Comparison of ENCODE assay signal across 8 cellular contexts in the genomic region with DNA sequence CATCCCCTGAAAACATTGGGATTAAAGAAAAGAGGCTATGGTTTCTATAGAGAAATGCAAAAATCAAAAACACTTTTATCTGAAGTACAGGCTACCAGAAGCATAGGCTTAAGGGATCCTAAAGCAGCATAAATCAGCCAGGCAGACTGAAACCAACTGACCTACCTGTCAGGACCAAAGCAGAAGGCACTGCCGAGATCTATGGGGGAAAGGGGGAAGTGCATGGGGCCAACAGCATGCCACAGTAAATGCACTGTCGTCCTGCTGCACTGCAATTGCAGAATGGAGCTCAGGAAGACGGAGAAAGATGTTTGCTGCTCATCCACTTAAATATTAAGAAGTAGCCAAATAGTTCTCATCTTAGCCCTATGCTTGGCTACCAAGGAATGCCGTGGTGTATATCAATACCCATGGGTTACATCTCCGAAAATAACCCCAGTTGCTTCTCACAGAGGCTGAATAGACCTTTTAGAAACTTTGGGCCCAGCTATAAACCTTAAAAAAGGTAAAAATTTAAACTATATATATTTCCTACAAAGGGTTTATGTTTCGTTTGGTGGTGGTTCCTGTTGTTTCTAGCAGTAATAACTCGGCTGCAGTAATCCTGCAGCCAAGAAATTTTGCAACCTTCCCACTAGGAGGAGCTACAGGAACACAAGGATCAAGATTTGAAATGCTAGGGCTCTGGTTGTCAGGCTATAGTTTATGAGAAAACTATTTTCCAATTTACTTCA.
DNase-seq lines count a peak whose midpoint lies in the region; ATAC-seq and TF ChIP-seq lines count a peak whose summit lies in the region.

No MANE protein-coding gene starts in this region.

- H3K27me3 Mint-ChIP-seq in activated CD4-positive, alpha-beta T cell treated with anti-CD3 and anti-CD28 coated beads, Interleukin-2, amount 10 ng/mL, durations not matched to agents 7 days and 5 days: no peaks in the 10 kb centered on the region

- ATAC-seq in GM18498 (IDR thresholded peaks at IDR 0.05; ENCODE audit: unreplicated experiment) (peak; percentile 74), heart right ventricle (no peak)

- H3K36me3 ChIP-seq in SU-DHL-6 (ENCODE audit: low read length): no peaks in the 10 kb centered on the region
- no peaks in the 10 kb centered on the region for H3K36me3 ChIP-seq in heart right ventricle
- H3K36me3 ChIP-seq in smooth muscle cell (ENCODE audit: low read depth): no peaks in the 10 kb centered on the region

- CTCF ChIA-PET in activated CD4-positive, alpha-beta T cell treated with anti-CD3 and anti-CD28 coated beads, Interleukin-2, amount 10 ng/mL, durations not matched to agents 7 days and 5 days (lab: Charles Lee): no interaction called here

- no peak overlapping the region for H2AFZ ChIP-seq in SU-DHL-6 (ENCODE audit: low read depth, low read length, severe bottlenecking)
- peak overlapping the region; percentile 69 for H2AFZ ChIP-seq in smooth muscle cell (ENCODE audit: low read depth)

- H3K4me3 Mint-ChIP-seq in activated CD4-positive, alpha-beta T cell treated with anti-CD3 and anti-CD28 coated beads, Interleukin-2, amount 10 ng/mL, durations not matched to agents 7 days and 5 days: no peak overlapping the region

- H3K27me3 ChIP-seq in SU-DHL-6 (ENCODE audit: low read length) (no peaks in the 10 kb centered on the region), heart right ventricle (peaks cover 0 to 3% (median 0%) of the 10 kb centered on the region in 7 donors), smooth muscle cell (ENCODE audit: low read depth) (no peaks in the 10 kb centered on the region)

- no peaks in the 10 kb centered on the region for H3K9me2 ChIP-seq in SU-DHL-6 (replicated peaks; ENCODE audit: insufficient read depth, low read length)

- H3K9me3 ChIP-seq in SU-DHL-6 (ENCODE audit: insufficient read depth, low read length) (no peaks in the 10 kb centered on the region), heart right ventricle (no peaks in the 10 kb centered on the region), smooth muscle cell (replicated peaks; ENCODE audit: low read depth) (no peaks in the 10 kb centered on the region)

- peak; percentile 11 for TF ChIP-seq CTCF in SU-DHL-6 (IDR thresholded peaks at IDR 0.05; ENCODE audit: insufficient read depth, low read length, poor library complexity, severe bottlenecking)
- TF ChIP-seq CTCF in heart right ventricle (IDR thresholded peaks at IDR 0.05): peak; percentile 42 to 75 (median 61)
- peak; percentile 77 for TF ChIP-seq CTCF in smooth muscle cell (IDR thresholded peaks at IDR 0.05; ENCODE audit: borderline replicate concordance, insufficient read depth, poor library complexity, severe bottlenecking)

- no peak overlapping the region for H3K4me2 ChIP-seq in SU-DHL-6 (ENCODE audit: low read depth, low read length, poor library complexity, severe bottlenecking)
- H3K4me2 ChIP-seq in smooth muscle cell: peak overlapping the region; percentile 81

- intact Hi-C loops in heart right ventricle (cut with DNase I): loop anchor here in 1 of 10 donors (10.0 kb wide), 1 partner anchor 312 kb away; a partner anchor contains a TSS

- POLR2A ChIA-PET in activated CD4-positive, alpha-beta T cell treated with anti-CD3 and anti-CD28 coated beads, Interleukin-2, amount 10 ng/mL, durations not matched to agents 7 days and 5 days (lab: Charles Lee): no interaction called here

- no peaks in the 10 kb centered on the region for H3F3A ChIP-seq in SU-DHL-6 (ENCODE audit: insufficient read depth)
- H3F3A ChIP-seq in smooth muscle cell (ENCODE audit: low read depth): no peaks in the 10 kb centered on the region

- no peak overlapping the region for H3K27ac ChIP-seq in SU-DHL-6 (ENCODE audit: low read depth, low read length)
- H3K27ac ChIP-seq in heart right ventricle: no peak overlapping the region
- H3K27ac ChIP-seq in smooth muscle cell (ENCODE audit: low read depth): no peak overlapping the region

- no peak overlapping the region for H3K27ac Mint-ChIP-seq in activated CD4-positive, alpha-beta T cell treated with anti-CD3 and anti-CD28 coated beads, Interleukin-2, amount 10 ng/mL, durations not matched to agents 7 days and 5 days

- H3K79me2 ChIP-seq in SU-DHL-6 (ENCODE audit: insufficient read depth, low read length) (no peaks in the 10 kb centered on the region), smooth muscle cell (ENCODE audit: low read depth) (no peaks in the 10 kb centered on the region)

- H3K4me3 ChIP-seq in SU-DHL-6 (ENCODE audit: insufficient read depth, low read length, poor library complexity, severe bottlenecking) (no peak overlapping the region), heart right ventricle (peak overlapping the region in 2 of 10 donors; percentile 26 to 29), smooth muscle cell (peak overlapping the region; percentile 35)

- H3K4me1 ChIP-seq in heart right ventricle (no peaks in the 10 kb centered on the region), smooth muscle cell (ENCODE audit: low read depth) (no peaks in the 10 kb centered on the region)

- H3K36me3 Mint-ChIP-seq in activated CD4-positive, alpha-beta T cell treated with anti-CD3 and anti-CD28 coated beads, Interleukin-2, amount 10 ng/mL, durations not matched to agents 7 days and 5 days (ENCODE audit: low read depth): no peaks in the 10 kb centered on the region

- H3K4me1 Mint-ChIP-seq in activated CD4-positive, alpha-beta T cell treated with anti-CD3 and anti-CD28 coated beads, Interleukin-2, amount 10 ng/mL, durations not matched to agents 7 days and 5 days: no peaks in the 10 kb centered on the region

- WGBS in heart right ventricle, 2 donors: 31 to 32% methylated on average over 7 of the region's 7 CpGs
- 34% methylated on average over 7 of the region's 7 CpGs for WGBS in smooth muscle cell (ENCODE audit: low lambda C conversion rate)

- H3K9ac ChIP-seq in SU-DHL-6 (ENCODE audit: low read length) (no peak overlapping the region), smooth muscle cell (ENCODE audit: low read depth) (no peak overlapping the region)

- H4K20me1 ChIP-seq in SU-DHL-6 (ENCODE audit: low read depth, low read length) (no peaks in the 10 kb centered on the region), smooth muscle cell (ENCODE audit: low read depth) (no peaks in the 10 kb centered on the region)

- no peaks in the 10 kb centered on the region for H3K9me3 Mint-ChIP-seq in activated CD4-positive, alpha-beta T cell treated with anti-CD3 and anti-CD28 coated beads, Interleukin-2, amount 10 ng/mL, durations not matched to agents 7 days and 5 days

- DNase-seq in A172 (ENCODE audit: low spot score): peak; percentile 21
- peak; percentile 63 to 76 for DNase-seq in Kasumi-1 (lab: John Stamatoyannopoulos, UW)
- no peak for DNase-seq in heart right ventricle
- DNase-seq in smooth muscle cell (lab: John Stamatoyannopoulos, UW; ENCODE audit: unreplicated experiment): no peak
- no peak for DNase-seq in activated effector memory CD4-positive, alpha-beta T cell treated with Interleukin-2 at 50 U/mL for 16 hours
- DNase-seq in activated CD4-positive, alpha-beta T cell treated with anti-CD3 and anti-CD28 coated beads, Interleukin-2, amount 10 ng/mL, durations not matched to agents 7 days and 5 days: no peak

Comparison
In these comparisons a context has a peak if more than half of its experiments do, and no peak if none do; other contexts are left out.
1. DNase-seq: peak in A172 (single experiment) and Kasumi-1 (2 of 2); none in heart right ventricle (0 of 2), smooth muscle cell (single experiment), activated effector memory CD4-positive, alpha-beta T cell treated with Interleukin-2 at 50 U/mL for 16 hours (single experiment) and activated CD4-positive, alpha-beta T cell treated with anti-CD3 and anti-CD28 coated beads, Interleukin-2, amount 10 ng/mL, durations not matched to agents 7 days and 5 days (single experiment).
2. CTCF ChIP-seq: peak in every context shown above with its lines; median percentile 77 in smooth muscle cell; 61 in heart right ventricle; 11 in SU-DHL-6.